Comparison of ENCODE assay signal across 27 cellular contexts in the genomic region with DNA sequence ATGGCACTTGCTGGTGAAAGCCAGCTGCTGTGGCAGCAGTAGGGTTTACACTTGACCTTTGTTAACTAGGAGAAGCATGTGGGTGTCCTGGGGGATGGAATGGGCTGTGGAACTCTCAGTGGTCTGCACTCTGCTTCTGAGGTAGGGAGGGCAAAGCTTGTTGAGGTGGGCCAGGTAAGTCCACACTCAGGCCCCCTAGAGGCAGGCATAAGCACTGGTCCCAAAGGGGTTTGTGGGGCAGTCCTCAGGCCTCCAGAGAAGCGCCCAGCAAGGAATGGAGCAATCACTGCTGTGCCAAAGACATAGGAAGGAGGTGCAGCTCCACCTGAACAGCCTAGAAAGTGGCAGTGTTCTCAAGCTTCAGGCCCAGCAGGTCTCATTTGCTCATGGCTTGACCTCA. TPM values are rescaled to one million over a fixed set of nuclear protein-coding genes. Genes with fewer than 3 reads are reported as not detected.
DNase-seq lines count a peak whose midpoint lies in the region; ATAC-seq, FAIRE-seq and TF ChIP-seq lines count a peak whose summit lies in the region.
"Had no signal": no experiment of that assay in that cellular context is flagged by ENCODE, and none has a peak within 500 bp of the region (broad histone marks: within the 10 kb centered on the region; RNA-seq: fewer than 3 reads in every experiment).

No MANE protein-coding gene starts in this region.

- no peaks in the 10 kb centered on the region for H3K9me2 ChIP-seq in SK-N-SH

- no peaks in the 10 kb centered on the region for H3F3A ChIP-seq in SK-N-SH (replicated peaks; ENCODE audit: insufficient read depth)

- H3K9me3 Mint-ChIP-seq in H9 (no peaks in the 10 kb centered on the region), WTC11 (no peaks in the 10 kb centered on the region)
- no peaks in the 10 kb centered on the region for H3K9me3 Mint-ChIP-seq in CD4-positive, alpha-beta T cell
- no peaks in the 10 kb centered on the region for H3K9me3 Mint-ChIP-seq in natural killer cell treated with Interleukin-12 subunit alpha and Interleukin-12 subunit beta and Interleukin-15 and Interleukin-18, amount 100 ng/mL, for 72 hours
- H3K9me3 Mint-ChIP-seq: activated T-cell treated with anti-CD3 and anti-CD28 coated beads, Interleukin-2, amount 50 U/mL, for 4 hours had no signal

- H3K23ac ChIP-seq in H9 (ENCODE audit: insufficient read length, low read depth, low read length) = no peak overlapping the region
- H3K23ac ChIP-seq in trophoblast cell (ENCODE audit: low read length) = no peak overlapping the region

- no peak overlapping the region for H4K91ac ChIP-seq in H9 (ENCODE audit: insufficient read length, low read depth, low read length)
- no peak overlapping the region for H4K91ac ChIP-seq in trophoblast cell (ENCODE audit: low read depth, low read length)

- FAIRE-seq in HTR-8/SVneo (lab: Jason Lieb, UNC) = no peak
- FAIRE-seq: small intestine had no signal

- no peak overlapping the region for H2BK15ac ChIP-seq in H9 (ENCODE audit: low read depth, low read length)

- H2BK120ac ChIP-seq in H9 (ENCODE audit: low read depth, low read length, poor library complexity, severe bottlenecking) = no peak overlapping the region
- H2BK120ac ChIP-seq in trophoblast cell (ENCODE audit: insufficient read depth, low read length, poor library complexity) = no peak overlapping the region

- H3K4me2 ChIP-seq in SK-N-SH (no peak overlapping the region), H9 (ENCODE audit: insufficient read depth, insufficient read length, low read length) (no peak overlapping the region), trophoblast cell (ENCODE audit: low read length) (no peak overlapping the region)
- H3K4me2 ChIP-seq: A549 had no signal

- H3K4me3 ChIP-seq in SK-N-SH (ENCODE audit: low read depth in 2 of 2, low read length in 1 of 2) = no peak overlapping the region
- no peak overlapping the region for H3K4me3 ChIP-seq in trophoblast cell (ENCODE audit: low read depth, low read length)
- H3K4me3 ChIP-seq: A549, breast epithelium, coronary artery, tibial artery had no signal

- no peak for TF ChIP-seq RAD21 in SK-N-SH (IDR thresholded peaks at IDR 0.05; ENCODE audit: low read length)

- H3K36me3 ChIP-seq in SK-N-SH (replicated peaks in 1 of 2; ENCODE audit: control insufficient read depth in 1 of 2, insufficient read depth in 2 of 2, low read length in 1 of 2) (no peaks in the 10 kb centered on the region), trophoblast cell (ENCODE audit: control insufficient read depth in 1 of 2, insufficient read depth in 2 of 2, low read length in 2 of 2) (no peaks in the 10 kb centered on the region)
- H3K36me3 ChIP-seq: breast epithelium, tibial artery had no signal

- H3K27ac ChIP-seq in SK-N-SH (ENCODE audit: low read depth in 2 of 2, low read length in 1 of 2) = no peak overlapping the region
- no peak overlapping the region for H3K27ac ChIP-seq in H9 (ENCODE audit: insufficient read length, low read depth, low read length)
- no peak overlapping the region for H3K27ac ChIP-seq in trophoblast cell (ENCODE audit: low read depth, low read length)
- no peak overlapping the region for H3K27ac ChIP-seq in CD4-positive, alpha-beta T cell (ENCODE audit: low read depth, low read length)
- H3K27ac ChIP-seq: A549, breast epithelium, coronary artery, tibial artery had no signal

- H2AK5ac ChIP-seq in H9 (ENCODE audit: insufficient read length, low read length) (no peak overlapping the region), trophoblast cell (ENCODE audit: low read length) (no peak overlapping the region)

- H3K27ac Mint-ChIP-seq in H9 = no peak overlapping the region; a peak in 1 of 7 replicates
- H3K27ac Mint-ChIP-seq in WTC11 = no peak overlapping the region
- no peak overlapping the region for H3K27ac Mint-ChIP-seq in CD4-positive, alpha-beta T cell
- H3K27ac Mint-ChIP-seq in natural killer cell treated with Interleukin-12 subunit alpha and Interleukin-12 subunit beta and Interleukin-15 and Interleukin-18, amount 100 ng/mL, for 72 hours = no peak overlapping the region

- H3T11ph ChIP-seq in H9 (ENCODE audit: low read length) = no peak overlapping the region

- no peaks in the 10 kb centered on the region; a peak in 1 of 7 replicates for H3K36me3 Mint-ChIP-seq in H9 (ENCODE audit: insufficient read depth in 1 of 3, low read depth in 3 of 3)
- H3K36me3 Mint-ChIP-seq in WTC11 = no peaks in the 10 kb centered on the region; the same call in 1 of the 2 replicates
- no peaks in the 10 kb centered on the region for H3K36me3 Mint-ChIP-seq in CD4-positive, alpha-beta T cell (ENCODE audit: low read depth)
- H3K36me3 Mint-ChIP-seq in natural killer cell treated with Interleukin-12 subunit alpha and Interleukin-12 subunit beta and Interleukin-15 and Interleukin-18, amount 100 ng/mL, for 72 hours = no peaks in the 10 kb centered on the region

- H3K4ac ChIP-seq in H9 (ENCODE audit: low read depth, low read length) (no peak overlapping the region), trophoblast cell (ENCODE audit: low read depth, low read length) (no peak overlapping the region)

- no peak overlapping the region for H3K4me3 Mint-ChIP-seq in H9
- H3K4me3 Mint-ChIP-seq in WTC11 = no peak overlapping the region
- no peak overlapping the region for H3K4me3 Mint-ChIP-seq in CD4-positive, alpha-beta T cell
- no peak overlapping the region for H3K4me3 Mint-ChIP-seq in natural killer cell treated with Interleukin-12 subunit alpha and Interleukin-12 subunit beta and Interleukin-15 and Interleukin-18, amount 100 ng/mL, for 72 hours
- H3K4me3 Mint-ChIP-seq: activated T-cell treated with anti-CD3 and anti-CD28 coated beads, Interleukin-2, amount 50 U/mL, for 4 hours had no signal

- H4K20me1 ChIP-seq in SK-N-SH (ENCODE audit: insufficient read depth) = no peaks in the 10 kb centered on the region
- H4K20me1 ChIP-seq in H9 (ENCODE audit: control insufficient read depth, insufficient read depth, insufficient read length) = no peaks in the 10 kb centered on the region

- WGBS in SK-N-SH (ENCODE audit: low lambda C conversion rate) = 100% methylated on average over 1 of the region's 1 CpG
- no CpG with 5 or more reads among the region's 1 CpG for WGBS in H9 (ENCODE audit: extremely low coverage, insufficient read length, low lambda C conversion rate)
- WGBS in trophoblast cell (ENCODE audit: extremely low coverage, insufficient coverage, insufficient read length) = no CpG with 5 or more reads among the region's 1 CpG

- H3K9ac ChIP-seq in SK-N-SH (no peak overlapping the region), H9 (ENCODE audit: extremely low read depth, insufficient read length, low read length) (no peak overlapping the region), trophoblast cell (ENCODE audit: low read length) (no peak overlapping the region)

- H2AFZ ChIP-seq in SK-N-SH (ENCODE audit: low read depth) = no peak overlapping the region
- H2AFZ ChIP-seq in H9 (ENCODE audit: low read length) = no peak overlapping the region
- no peak overlapping the region for H2AFZ ChIP-seq in trophoblast cell (ENCODE audit: insufficient read depth, low read length, poor library complexity)

- H3K79me1 ChIP-seq in H9 (ENCODE audit: insufficient read depth, low read depth, low read length, poor library complexity, severe bottlenecking) (no peaks in the 10 kb centered on the region), trophoblast cell (ENCODE audit: low read length) (peaks cover 14% of the 10 kb centered on the region)

- no peak overlapping the region for H4K5ac ChIP-seq in H9 (ENCODE audit: insufficient read length, low read depth, low read length)

- H3K4me1 ChIP-seq in SK-N-SH (ENCODE audit: control insufficient read depth in 1 of 2, insufficient read depth in 2 of 2, low read depth in 1 of 2, low read length in 1 of 2) (peaks cover 0 to 14% of the 10 kb centered on the region in 2 experiments; a peak in 1 of 4 replicates), H9 (ENCODE audit: insufficient read depth, low read length) (peaks cover 4% of the 10 kb centered on the region; the same call in 1 of the 2 replicates), trophoblast cell (ENCODE audit: control insufficient read depth in 1 of 2, insufficient read depth in 2 of 2, low read length in 2 of 2) (peaks cover 6 to 7% of the 10 kb centered on the region in 2 experiments)
- H3K4me1 ChIP-seq: breast epithelium, tibial artery had no signal

- peaks cover 13 to 20% of the 10 kb centered on the region in 2 experiments for H3K4me1 Mint-ChIP-seq in H9
- peaks cover 29% of the 10 kb centered on the region for H3K4me1 Mint-ChIP-seq in WTC11
- peaks cover 14% of the 10 kb centered on the region for H3K4me1 Mint-ChIP-seq in CD4-positive, alpha-beta T cell (ENCODE audit: low read depth)
- H3K4me1 Mint-ChIP-seq in natural killer cell treated with Interleukin-12 subunit alpha and Interleukin-12 subunit beta and Interleukin-15 and Interleukin-18, amount 100 ng/mL, for 72 hours (ENCODE audit: low read depth in 2 of 2) = no peaks in the 10 kb centered on the region

- ATAC-seq in SK-N-SH treated with all-trans-retinoic acid at 6 μM for 48 hours (no peak), WTC11 (peak; percentile 81)
- ATAC-seq in CD4-positive, alpha-beta T cell (ENCODE audit: poor library complexity) = no peak
- no peak for ATAC-seq in natural killer cell treated with Interleukin-12 subunit alpha and Interleukin-12 subunit beta and Interleukin-15 and Interleukin-18, amount 100 ng/mL, for 72 hours
- ATAC-seq: activated CD4-positive, CD25-positive, alpha-beta regulatory T cell treated with anti-CD3 and anti-CD28 coated beads, Interleukin-2, amount 50 U/mL, for 24 hours; activated T-cell treated with anti-CD3 and anti-CD28 coated beads, Interleukin-2, amount 50 U/mL, for 4 hours; Right ventricle myocardium inferior had no signal

- DNase-seq in SK-N-SH = no peak
- DNase-seq in H9 = peak; percentile 59
- DNase-seq in WTC11 (ENCODE audit: low spot score) = peak; percentile 45
- DNase-seq in trophoblast cell = no peak
- no peak for DNase-seq in CD4-positive, alpha-beta T cell
- no peak for DNase-seq in natural killer cell treated with Interleukin-12 subunit alpha and Interleukin-12 subunit beta and Interleukin-15 and Interleukin-18, amount 100 ng/mL, for 72 hours (ENCODE audit: low spot score)
- DNase-seq in HTR-8/SVneo (ENCODE audit: insufficient read length, low spot score) = no peak
- DNase-seq: activated naive CD4-positive, alpha-beta T cell treated with Interleukin-2 at 50 U/mL for 16 hours; activated T-cell treated with anti-CD3 and anti-CD28 coated beads, Interleukin-2, amount 50 U/mL, for 4 hours; kidney glomerular epithelial cell; NCI-H1436; NCI-H524; nucleus accumbens; small intestine; stimulated activated CD4-positive, alpha-beta T cell treated with anti-CD3 and anti-CD28 coated beads, Interleukin-2, amount 100 ng/mL, for 48 hours; stimulated activated naive CD4-positive, alpha-beta T cell; T1000; tibial artery had no signal

- intact Hi-C loops in CD4-positive, alpha-beta T cell (cut with DNase I, micrococcal nuclease) = no loop called here

- H2BK20ac ChIP-seq in H9 (ENCODE audit: low read depth, low read length, poor library complexity, severe bottlenecking) = no peak overlapping the region

- no peak overlapping the region for H3K56ac ChIP-seq in H9 (ENCODE audit: insufficient read length, low read depth, low read length)

- H2BK12ac ChIP-seq in H9 (ENCODE audit: insufficient read length, low read depth, low read length) (no peak overlapping the region), trophoblast cell (ENCODE audit: low read length) (no peak overlapping the region)

- H3K27me3 ChIP-seq in SK-N-SH (ENCODE audit: insufficient read depth) (no peaks in the 10 kb centered on the region), H9 (ENCODE audit: insufficient read depth, low read length) (no peaks in the 10 kb centered on the region), trophoblast cell (ENCODE audit: insufficient read depth, low read length) (no peaks in the 10 kb centered on the region)
- no peaks in the 10 kb centered on the region for H3K27me3 ChIP-seq in CD4-positive, alpha-beta T cell (ENCODE audit: control insufficient read depth, insufficient read depth, low read length)
- H3K27me3 ChIP-seq: breast epithelium, tibial artery had no signal

- CTCF ChIA-PET in SK-N-SH (lab: Yijun Ruan, JAX) (no interaction called here), WTC11 (lab: Charles Lee) (interaction anchor here (0.6 to 1.2 kb wide), 4 partner anchors 39 to 80 kb away, joined by 3 to 9 read pairs (median 4); partner anchors contain the start of genes RLN1 and RLN2)
- CTCF ChIA-PET in CD4-positive, alpha-beta T cell (lab: Charles Lee) = no interaction called here

- H3K79me2 ChIP-seq in SK-N-SH (ENCODE audit: insufficient read depth) (no peaks in the 10 kb centered on the region), H9 (ENCODE audit: insufficient read depth, low read length) (no peaks in the 10 kb centered on the region), trophoblast cell (ENCODE audit: control insufficient read depth, insufficient read depth, low read length, poor library complexity) (no peaks in the 10 kb centered on the region)

- H3K27me3 Mint-ChIP-seq in H9 (ENCODE audit: low read depth) (no peaks in the 10 kb centered on the region; the same call in 1 of the 2 replicates), WTC11 (ENCODE audit: low read depth) (peaks cover 6% of the 10 kb centered on the region; the same call in 1 of the 2 replicates)
- H3K27me3 Mint-ChIP-seq in CD4-positive, alpha-beta T cell = no peaks in the 10 kb centered on the region
- no peaks in the 10 kb centered on the region for H3K27me3 Mint-ChIP-seq in natural killer cell treated with Interleukin-12 subunit alpha and Interleukin-12 subunit beta and Interleukin-15 and Interleukin-18, amount 100 ng/mL, for 72 hours

- H3K18ac ChIP-seq in H9 (ENCODE audit: insufficient read length, low read depth, low read length) = no peak overlapping the region
- H3K18ac ChIP-seq in trophoblast cell (ENCODE audit: low read length) = no peak overlapping the region

- no peak overlapping the region for H3K14ac ChIP-seq in H9 (ENCODE audit: insufficient read depth, low read length)
- H3K14ac ChIP-seq in trophoblast cell (ENCODE audit: low read length) = peak overlapping the region; percentile 44

- H2BK5ac ChIP-seq in H9 (ENCODE audit: insufficient read length, low read length) (no peak overlapping the region), trophoblast cell (ENCODE audit: low read depth, low read length, poor library complexity) (no peak overlapping the region)

- no peak overlapping the region for H4K8ac ChIP-seq in H9 (replicated peaks; ENCODE audit: insufficient read length, low read depth, low read length)
- H4K8ac ChIP-seq in trophoblast cell (ENCODE audit: low read depth, low read length) = no peak overlapping the region

- POLR2A ChIA-PET in SK-N-SH (lab: Yijun Ruan, JAX) = no interaction called here
- POLR2A ChIA-PET in WTC11 (lab: Charles Lee) = no interaction called here
- POLR2A ChIA-PET in CD4-positive, alpha-beta T cell (lab: Charles Lee) = no interaction called here

- TF ChIP-seq EP300 in SK-N-SH (IDR thresholded peaks at IDR 0.05; ENCODE audit: borderline replicate concordance in 1 of 2, low read depth in 1 of 2, low read length in 1 of 2) = no peak

- TF ChIP-seq CTCF in SK-N-SH (IDR thresholded peaks at IDR 0.05) = peak; percentile 15; the same call in 1 of the 2 replicates
- TF ChIP-seq CTCF in H9 (conservative IDR thresholded peaks at IDR 0.05) = peak; percentile 63
- peak; percentile 29; the same call in 1 of the 2 replicates for TF ChIP-seq CTCF in WTC11 (IDR thresholded peaks at IDR 0.05)
- TF ChIP-seq CTCF in CD4-positive, alpha-beta T cell (IDR thresholded peaks at IDR 0.05) = no peak

- H3K9me3 ChIP-seq in SK-N-SH (no peaks in the 10 kb centered on the region), H9 (ENCODE audit: control insufficient read depth, low read depth, low read length) (no peaks in the 10 kb centered on the region), trophoblast cell (ENCODE audit: insufficient read depth, low read depth, low read length) (peaks cover 2% of the 10 kb centered on the region)
- no peaks in the 10 kb centered on the region for H3K9me3 ChIP-seq in CD4-positive, alpha-beta T cell (ENCODE audit: control insufficient read depth, low read length)
- H3K9me3 ChIP-seq: A549, breast epithelium, tibial artery had no signal

- no peaks in the 10 kb centered on the region for H3K23me2 ChIP-seq in H9 (ENCODE audit: insufficient read length, low read depth, low read length, poor library complexity, severe bottlenecking)

- H4K12ac ChIP-seq in trophoblast cell (ENCODE audit: low read depth, low read length) = no peak overlapping the region

RNA-seq across cellular contexts. Expression of gene INSL4, which starts 34.7 kb away (rescaled TPM):
- not detected in 2 replicates for polyA plus RNA-seq in SK-N-SH (2012; rRNA removed)
- polyA plus RNA-seq in SK-N-SH (2012; cell fraction: cytosol; rRNA removed) = not detected in 2 replicates
- not detected in 2 replicates for polyA plus RNA-seq in SK-N-SH (2012; cell fraction: nucleus; rRNA removed)
- total RNA-seq in H9 (2021) = not detected in 2 replicates
- total RNA-seq in WTC11 (2021) = not detected in 3 replicates
- 81.4 and 91.2 TPM in 2 replicates for polyA plus RNA-seq in trophoblast cell (2013)
- not detected for total RNA-seq in CD4-positive, alpha-beta T cell
- not detected for total RNA-seq in natural killer cell treated with Interleukin-12 subunit alpha and Interleukin-12 subunit beta and Interleukin-15 and Interleukin-18, amount 100 ng/mL, for 72 hours
- total RNA-seq: breast epithelium, lung microvascular endothelial cell, MCF 10A, Right ventricle myocardium inferior had no signal
- polyA plus RNA-seq: BJ, small intestine had no signal

RNA-seq across cellular contexts. Expression of gene RLN2, which starts 38.6 kb away (rescaled TPM):
- 0.50 and 0.51 TPM in 2 replicates for polyA plus RNA-seq in SK-N-SH (2012; rRNA removed)
- 0.52 and 0.81 TPM in 2 replicates for polyA plus RNA-seq in SK-N-SH (2012; cell fraction: cytosol; rRNA removed)
- 0.32 TPM in 1 of 2 replicates, not detected in the other for polyA plus RNA-seq in SK-N-SH (2012; cell fraction: nucleus; rRNA removed)
- 3.6 and 3.7 TPM in 2 replicates for total RNA-seq in H9 (2021)
- 4.0 to 4.7 TPM (median 4.3 TPM) in 3 replicates for total RNA-seq in WTC11 (2021)
- 2.0 and 3.1 TPM in 2 replicates for polyA plus RNA-seq in trophoblast cell (2013)
- total RNA-seq in CD4-positive, alpha-beta T cell = under 1 TPM; 0.47 to 0.88 TPM
- total RNA-seq in natural killer cell treated with Interleukin-12 subunit alpha and Interleukin-12 subunit beta and Interleukin-15 and Interleukin-18, amount 100 ng/mL, for 72 hours = under 1 TPM in 1 of 2 donors, not detected in 1; 0.40 TPM
- total RNA-seq: MCF 10A, Right ventricle myocardium inferior had no signal
- polyA plus RNA-seq: BJ had no signal

Comparison
In these comparisons a context has a peak if more than half of its experiments do, and no peak if none do; other contexts are left out.
1. DNase-seq: peak in H9 (single experiment) and WTC11 (single experiment); none in SK-N-SH (single experiment), trophoblast cell (0 of 2), CD4-positive, alpha-beta T cell (0 of 10), natural killer cell treated with Interleukin-12 subunit alpha and Interleukin-12 subunit beta and Interleukin-15 and Interleukin-18, amount 100 ng/mL, for 72 hours (single experiment) and HTR-8/SVneo (single experiment).
2. Of the 6 proteins assayed by ChIP-seq in both WTC11 and SK-N-SH: peak only in WTC11: none; only in SK-N-SH: none; in both: CTCF; in neither: 5.